In the genomic region with DNA sequence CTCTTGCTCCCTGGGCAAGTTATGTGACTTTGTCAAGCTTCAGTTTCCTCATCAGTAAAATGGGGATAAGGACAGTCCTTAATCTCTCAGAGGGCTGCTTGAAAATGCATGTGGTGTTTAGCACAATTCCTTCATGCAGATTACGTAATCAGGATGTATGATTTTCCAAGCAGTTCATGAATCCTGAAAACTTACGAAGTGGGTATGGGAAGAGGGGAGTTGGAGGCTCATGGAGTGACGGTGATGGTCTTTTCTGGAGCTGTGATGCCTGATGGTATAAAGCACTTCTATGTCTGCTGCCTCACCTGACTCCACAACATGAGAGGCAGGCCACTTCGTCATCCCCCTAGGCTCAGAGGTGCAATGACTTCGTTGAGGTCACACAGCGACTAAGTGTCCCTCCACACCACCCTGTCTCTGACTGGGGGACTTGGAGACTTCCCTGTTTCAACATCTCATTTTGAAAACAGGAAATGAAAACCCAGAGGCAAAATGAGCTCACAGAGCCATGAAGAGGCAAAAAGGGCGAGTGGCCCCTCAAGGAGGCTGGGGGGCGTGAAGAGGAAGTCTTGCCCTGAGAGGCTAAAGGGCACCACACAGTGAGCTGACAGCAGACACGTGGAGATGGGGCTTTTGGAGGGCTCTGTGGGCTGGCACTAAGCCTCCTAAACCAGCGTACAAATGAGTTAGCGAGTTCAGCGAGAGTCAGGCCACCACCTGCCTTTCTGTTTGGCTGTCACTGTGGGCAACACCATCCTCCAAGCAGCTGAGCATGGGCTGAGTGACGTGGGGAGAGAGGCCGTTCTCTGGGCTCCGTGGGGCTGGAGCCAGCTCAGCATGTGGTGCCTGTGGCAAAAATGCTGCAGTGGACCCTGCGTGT, we compare ENCODE assay signal across 8 cellular contexts. TPM values are rescaled to one million over a fixed set of nuclear protein-coding genes. Genes with fewer than 3 reads are reported as not detected.
DNase-seq lines count a peak whose midpoint lies in the region; ATAC-seq lines count a peak whose summit lies in the region.

No MANE protein-coding gene starts in this region.

- H3K79me2 ChIP-seq in trophoblast cell (ENCODE audit: control insufficient read depth, insufficient read depth, low read length, poor library complexity) = no peaks in the 10 kb centered on the region

- H3K27ac Mint-ChIP-seq in activated T-helper 1 cell treated with anti-CD3 and anti-CD28 coated beads, Interleukin-12 subunit alpha, Interleukin-12 subunit beta, Interleukin-2, Interleukin-4 antibody, amounts not matched to agents 30 ng/mL and 10 ng/mL and 1 ng/mL, durations not matched to agents 14 hours and 24 hours and 36 hours = peak overlapping the region; percentile 40

- no peaks in the 10 kb centered on the region for H3K9me3 Mint-ChIP-seq in activated T-helper 1 cell treated with anti-CD3 and anti-CD28 coated beads, Interleukin-12 subunit alpha, Interleukin-12 subunit beta, Interleukin-2, Interleukin-4 antibody, amounts not matched to agents 30 ng/mL and 10 ng/mL and 1 ng/mL, durations not matched to agents 14 hours and 24 hours and 36 hours

- H3K4me3 Mint-ChIP-seq in activated T-helper 1 cell treated with anti-CD3 and anti-CD28 coated beads, Interleukin-12 subunit alpha, Interleukin-12 subunit beta, Interleukin-2, Interleukin-4 antibody, amounts not matched to agents 30 ng/mL and 10 ng/mL and 1 ng/mL, durations not matched to agents 14 hours and 24 hours and 36 hours = no peak overlapping the region

- H3K18ac ChIP-seq in trophoblast cell (ENCODE audit: low read length) = no peak overlapping the region

- H3K9ac ChIP-seq in BLaER1 treated with 17β-estradiol and CSF1 and Interleukin-3, amounts not matched to agents 10 nM and 100 nM = peak overlapping the region; percentile 73 to 85 (median 81)
- H3K9ac ChIP-seq in trophoblast cell (ENCODE audit: low read length) = no peak overlapping the region

- H4K20me1 ChIP-seq in BLaER1 treated with 17β-estradiol and CSF1 and Interleukin-3, amounts not matched to agents 10 nM and 100 nM = peaks cover 0 to 29% (median 8%) of the 10 kb centered on the region in 11 experiments; a peak in 8 of 22 replicates

- peak overlapping the region; percentile 84 to 95 (median 92) for H3K27ac ChIP-seq in BLaER1 treated with 17β-estradiol and CSF1 and Interleukin-3, amounts not matched to agents 10 nM and 100 nM
- H3K27ac ChIP-seq in trophoblast cell (ENCODE audit: low read depth, low read length) = no peak overlapping the region

- H3K4me3 ChIP-seq in BLaER1 treated with 17β-estradiol and CSF1 and Interleukin-3, amounts not matched to agents 10 nM and 100 nM = peak overlapping the region; percentile 4 to 61 (median 34); a peak in 14 of 20 replicates
- H3K4me3 ChIP-seq in trophoblast cell (ENCODE audit: low read depth, low read length) = no peak overlapping the region

- peak; percentile 63 for ATAC-seq in GM19043 (IDR thresholded peaks at IDR 0.05; ENCODE audit: low read depth, unreplicated experiment)
- ATAC-seq in HG03196 (IDR thresholded peaks at IDR 0.05; ENCODE audit: unreplicated experiment) = peak; percentile 61

- H3K4me1 Mint-ChIP-seq in activated T-helper 1 cell treated with anti-CD3 and anti-CD28 coated beads, Interleukin-12 subunit alpha, Interleukin-12 subunit beta, Interleukin-2, Interleukin-4 antibody, amounts not matched to agents 30 ng/mL and 10 ng/mL and 1 ng/mL, durations not matched to agents 14 hours and 24 hours and 36 hours (ENCODE audit: low read depth) = peaks cover 18% of the 10 kb centered on the region

- no peak overlapping the region for H4K8ac ChIP-seq in trophoblast cell (ENCODE audit: low read depth, low read length)

- no peak overlapping the region for H3K4ac ChIP-seq in trophoblast cell (ENCODE audit: low read depth, low read length)

- no peaks in the 10 kb centered on the region for H3K9me3 ChIP-seq in BLaER1 treated with 17β-estradiol and CSF1 and Interleukin-3, amounts not matched to agents 10 nM and 100 nM (replicated peaks in 1 of 11)
- peaks cover 2% of the 10 kb centered on the region for H3K9me3 ChIP-seq in trophoblast cell (ENCODE audit: insufficient read depth, low read depth, low read length)

- peaks cover 56% of the 10 kb centered on the region for H3K36me3 Mint-ChIP-seq in activated T-helper 1 cell treated with anti-CD3 and anti-CD28 coated beads, Interleukin-12 subunit alpha, Interleukin-12 subunit beta, Interleukin-2, Interleukin-4 antibody, amounts not matched to agents 30 ng/mL and 10 ng/mL and 1 ng/mL, durations not matched to agents 14 hours and 24 hours and 36 hours (ENCODE audit: low read depth)

- no peaks in the 10 kb centered on the region for H3K27me3 Mint-ChIP-seq in activated T-helper 1 cell treated with anti-CD3 and anti-CD28 coated beads, Interleukin-12 subunit alpha, Interleukin-12 subunit beta, Interleukin-2, Interleukin-4 antibody, amounts not matched to agents 30 ng/mL and 10 ng/mL and 1 ng/mL, durations not matched to agents 14 hours and 24 hours and 36 hours (ENCODE audit: insufficient read depth)

- no peak overlapping the region for H4K91ac ChIP-seq in trophoblast cell (ENCODE audit: low read depth, low read length)

- no peaks in the 10 kb centered on the region for H3K27me3 ChIP-seq in BLaER1 treated with 17β-estradiol and CSF1 and Interleukin-3, amounts not matched to agents 10 nM and 100 nM
- H3K27me3 ChIP-seq in trophoblast cell (ENCODE audit: insufficient read depth, low read length) = no peaks in the 10 kb centered on the region

- H2BK120ac ChIP-seq in trophoblast cell (ENCODE audit: insufficient read depth, low read length, poor library complexity) = no peak overlapping the region

- H2BK5ac ChIP-seq in trophoblast cell (ENCODE audit: low read depth, low read length, poor library complexity) = no peak overlapping the region

- no peak overlapping the region for H2BK12ac ChIP-seq in trophoblast cell (ENCODE audit: low read length)

- no CpG with 5 or more reads among the region's 16 CpGs for WGBS in trophoblast cell (ENCODE audit: extremely low coverage, insufficient coverage, insufficient read length)

- no peak for DNase-seq in activated T-helper 1 cell treated with anti-CD3 and anti-CD28 coated beads, Interleukin-12 subunit alpha, Interleukin-12 subunit beta, Interleukin-2, Interleukin-4 antibody, amounts not matched to agents 30 ng/mL and 10 ng/mL and 1 ng/mL, durations not matched to agents 14 hours and 24 hours and 36 hours (ENCODE audit: low spot score)
- DNase-seq in trophoblast cell = peak; percentile 41 to 49
- DNase-seq in activated CD8-positive, alpha-beta memory T cell treated with anti-CD3 and anti-CD28 coated beads, Interleukin-2, amount 50 U/mL, for 48 hours = no peak
- no peak for DNase-seq in NCI-H1694 (lab: John Stamatoyannopoulos, UW)
- no peak for DNase-seq in stimulated activated CD4-positive, alpha-beta T cell treated with anti-CD3 and anti-CD28 coated beads, Interleukin-4, amount 100 ng/mL, for 1 hour

- no peak overlapping the region for H4K12ac ChIP-seq in trophoblast cell (ENCODE audit: low read depth, low read length)

- H3K23ac ChIP-seq in trophoblast cell (ENCODE audit: low read length) = no peak overlapping the region

- H2AFZ ChIP-seq in trophoblast cell (ENCODE audit: insufficient read depth, low read length, poor library complexity) = no peak overlapping the region

- peak overlapping the region; percentile 82 to 98 (median 93) for H3K4me2 ChIP-seq in BLaER1 treated with 17β-estradiol and CSF1 and Interleukin-3, amounts not matched to agents 10 nM and 100 nM
- no peak overlapping the region for H3K4me2 ChIP-seq in trophoblast cell (ENCODE audit: low read length)

- peaks cover 28 to 76% (median 66%) of the 10 kb centered on the region in 10 experiments for H3K4me1 ChIP-seq in BLaER1 treated with 17β-estradiol and CSF1 and Interleukin-3, amounts not matched to agents 10 nM and 100 nM
- H3K4me1 ChIP-seq in trophoblast cell (ENCODE audit: control insufficient read depth in 1 of 2, insufficient read depth in 2 of 2, low read length in 2 of 2) = no peaks in the 10 kb centered on the region

- H3K14ac ChIP-seq in trophoblast cell (ENCODE audit: low read length) = no peak overlapping the region

- H2AK5ac ChIP-seq in trophoblast cell (ENCODE audit: low read length) = no peak overlapping the region

- intact Hi-C loops in activated T-helper 1 cell treated with anti-CD3 and anti-CD28 coated beads, Interleukin-12 subunit alpha, Interleukin-12 subunit beta, Interleukin-2, Interleukin-4 antibody, amounts not matched to agents 30 ng/mL and 10 ng/mL and 1 ng/mL, durations not matched to agents 14 hours and 24 hours and 36 hours (cut with micrococcal nuclease) = no loop called here

- H3K36me3 ChIP-seq in BLaER1 treated with 17β-estradiol and CSF1 and Interleukin-3, amounts not matched to agents 10 nM and 100 nM = peaks cover 37 to 95% (median 92%) of the 10 kb centered on the region in 11 experiments
- H3K36me3 ChIP-seq in trophoblast cell (ENCODE audit: control insufficient read depth in 1 of 2, insufficient read depth in 2 of 2, low read length in 2 of 2) = peaks cover 70 to 90% of the 10 kb centered on the region in 2 experiments

- no peaks in the 10 kb centered on the region for H3K79me1 ChIP-seq in trophoblast cell (ENCODE audit: low read length)

RNA-seq across cellular contexts. Expression of a gene that starts 10.1 kb away (rescaled TPM):
- 297 and 307 TPM in 2 replicates for total RNA-seq in activated T-helper 1 cell treated with anti-CD3 and anti-CD28 coated beads, Interleukin-12 subunit alpha, Interleukin-12 subunit beta, Interleukin-2, Interleukin-4 antibody, amounts not matched to agents 30 ng/mL and 10 ng/mL and 1 ng/mL, durations not matched to agents 14 hours and 24 hours and 36 hours
- 35.5 and 35.9 TPM in 2 replicates for polyA plus RNA-seq in trophoblast cell (2013)

RNA-seq across cellular contexts. Expression of a gene that starts 29.1 kb away (rescaled TPM):
- 1.6 and 2.0 TPM in 2 replicates for total RNA-seq in activated T-helper 1 cell treated with anti-CD3 and anti-CD28 coated beads, Interleukin-12 subunit alpha, Interleukin-12 subunit beta, Interleukin-2, Interleukin-4 antibody, amounts not matched to agents 30 ng/mL and 10 ng/mL and 1 ng/mL, durations not matched to agents 14 hours and 24 hours and 36 hours
- 298 and 341 TPM in 2 replicates for polyA plus RNA-seq in trophoblast cell (2013)

Comparison
In these comparisons a context has a peak if more than half of its experiments do, and no peak if none do; other contexts are left out.
1. DNase-seq: peak in trophoblast cell (2 of 2); none in activated T-helper 1 cell treated with anti-CD3 and anti-CD28 coated beads, Interleukin-12 subunit alpha, Interleukin-12 subunit beta, Interleukin-2, Interleukin-4 antibody, amounts not matched to agents 30 ng/mL and 10 ng/mL and 1 ng/mL, durations not matched to agents 14 hours and 24 hours and 36 hours (single experiment), activated CD8-positive, alpha-beta memory T cell treated with anti-CD3 and anti-CD28 coated beads, Interleukin-2, amount 50 U/mL, for 48 hours (single experiment), NCI-H1694 (single experiment) and stimulated activated CD4-positive, alpha-beta T cell treated with anti-CD3 and anti-CD28 coated beads, Interleukin-4, amount 100 ng/mL, for 1 hour (single experiment).